Comparison of ENCODE assay signal across 34 cellular contexts in the genomic region with DNA sequence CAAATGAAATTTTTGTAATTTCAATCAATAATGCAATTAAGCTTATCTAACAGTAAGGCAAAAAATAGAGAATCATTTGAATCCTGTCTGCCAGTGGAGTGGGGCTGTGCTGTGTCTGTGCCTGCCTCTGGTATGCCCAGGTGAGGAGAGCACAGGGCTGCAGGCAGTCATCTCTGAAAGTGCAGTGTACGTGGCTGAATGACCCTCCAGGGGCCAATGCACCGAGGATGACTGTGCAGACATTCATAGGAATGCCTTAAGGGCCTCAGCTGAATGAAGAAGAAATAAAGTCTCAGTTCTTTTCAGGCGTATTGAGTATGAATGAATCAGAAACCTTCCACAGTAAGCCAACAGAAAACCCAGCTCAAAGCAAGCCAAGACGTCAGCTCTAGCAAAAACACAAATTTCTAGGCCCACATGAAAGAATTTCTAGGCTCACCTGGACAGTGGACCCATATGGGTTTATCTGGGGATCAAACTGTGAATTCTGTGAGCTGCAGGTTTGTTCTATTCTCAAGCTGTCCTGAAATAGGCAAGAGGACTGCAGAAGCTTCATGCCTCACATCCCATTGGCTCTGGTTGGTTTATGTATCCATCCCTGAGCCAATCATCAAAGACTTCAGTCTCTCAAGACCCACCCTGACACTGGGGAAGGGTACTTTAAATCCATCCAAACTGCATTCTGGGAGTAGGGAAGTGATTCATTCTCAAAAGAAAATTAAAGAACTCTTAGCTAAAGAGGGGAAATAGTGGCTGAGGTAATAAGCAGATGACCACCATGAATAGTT.
"Had no signal": no experiment of that assay in that cellular context is flagged by ENCODE, and none has a peak within 500 bp of the region (broad histone marks: within the 10 kb centered on the region; RNA-seq: fewer than 3 reads in every experiment).

No MANE protein-coding gene starts in this region.

- H3K27me3 ChIP-seq: brain microvascular endothelial cell, gastrocnemius medialis, hepatocyte, pancreas, sigmoid colon, tibial nerve had no signal

- H3K27ac ChIP-seq: brain microvascular endothelial cell, gastrocnemius medialis, hepatocyte, pancreas, prostate gland, sigmoid colon, tibial nerve, WERI-Rb-1 had no signal

- H3K9me3 Mint-ChIP-seq: activated CD4-positive, alpha-beta memory T cell treated with anti-CD3 and anti-CD28 coated beads for 36 hours; activated CD4-positive, alpha-beta T cell treated with anti-CD3 and anti-CD28 coated beads, Interleukin-2, amount 10 ng/mL, durations not matched to agents 24 days and 14 days; activated T-cell treated with anti-CD3 and anti-CD28 coated beads, Interleukin-2, amount 50 U/mL, for 24 hours; dendritic cell treated with granulocyte-macrophage colony-stimulating factor and Interleukin-4, amounts not matched to agents 40 ng/mL and 50 ng/mL, for 4 days; endodermal cell; memory B cell; stimulated activated memory B cell treated with anti-CD40 and anti-IgM and Interleukin-4, amounts not matched to agents 10 μg/mL and 1 μg/mL and 100 μg/mL, for 72 hours; stimulated activated naive CD8-positive, alpha-beta T cell treated with anti-CD3 and anti-CD28 coated beads, Interleukin-15, amount 100 ng/mL, for 72 hours; T-helper 1 cell treated with Interleukin-12 subunit alpha and Interleukin-12 subunit beta and Interleukin-4 antibody, amounts not matched to agents 30 μg/mL and 1 μg/mL, for 36 hours had no signal

- H3K79me2 ChIP-seq: hepatocyte had no signal

- H3K4me2 ChIP-seq: hepatocyte had no signal

- ATAC-seq: gastrocnemius medialis; left colon; naive thymus-derived CD4-positive, alpha-beta T cell; pancreas; stimulated activated memory B cell treated with anti-CD40 and anti-IgM and Interleukin-4, amounts not matched to agents 10 μg/mL and 1 μg/mL and 100 μg/mL, for 72 hours; stimulated activated naive CD8-positive, alpha-beta T cell treated with anti-CD3 and anti-CD28 coated beads, Interleukin-15, amount 100 ng/mL, for 72 hours had no signal

- H3K4me1 ChIP-seq: gastrocnemius medialis, pancreas, prostate gland, tibial nerve had no signal

- DNase-seq: activated CD4-positive, alpha-beta memory T cell treated with anti-CD3 and anti-CD28 coated beads for 36 hours; activated CD4-positive, alpha-beta T cell treated with anti-CD3 and anti-CD28 coated beads, Interleukin-2, amount 10 ng/mL, durations not matched to agents 24 days and 14 days; activated CD4-positive, CD25-positive, alpha-beta regulatory T cell treated with anti-CD3 and anti-CD28 coated beads, Interleukin-2, amount 50 U/mL, for 72 hours; activated CD8-positive, alpha-beta memory T cell treated with anti-CD3 and anti-CD28 coated beads, Interleukin-2, amount 50 U/mL, for 48 hours; activated gamma-delta T cell treated with Interleukin-2 at 50 U/mL for 16 hours; activated naive CD4-positive, alpha-beta T cell treated with anti-CD3 and anti-CD28 coated beads, Interleukin-2, amount 50 U/mL, for 16 hours; activated T-cell treated with anti-CD3 and anti-CD28 coated beads, Interleukin-2, amount 50 U/mL, for 24 hours; amniotic stem cell; brain microvascular endothelial cell; central memory CD4-positive, alpha-beta T cell; endodermal cell; gastrocnemius medialis; glutamatergic neuron; kidney; left colon; midbrain; naive thymus-derived CD4-positive, alpha-beta T cell; nucleus accumbens; pancreas; sigmoid colon; small intestine; stimulated activated CD4-positive, alpha-beta T cell treated with anti-CD3 and anti-CD28 coated beads, Interleukin-4, amount 100 ng/mL, for 4 hours; stimulated activated CD8-positive, alpha-beta memory T cell treated with anti-CD3 and anti-CD28 coated beads, Interleukin-4, amount 100 ng/mL, for 48 hours; stimulated activated naive CD8-positive, alpha-beta T cell treated with anti-CD3 and anti-CD28 coated beads, Interleukin-15, amount 100 ng/mL, for 72 hours; substantia nigra; T-helper 9 cell; WERI-Rb-1 had no signal

- H3K9me3 ChIP-seq: gastrocnemius medialis, pancreas, prostate gland, sigmoid colon, tibial nerve had no signal

- H3K27ac Mint-ChIP-seq: activated CD4-positive, alpha-beta memory T cell treated with anti-CD3 and anti-CD28 coated beads for 36 hours; activated CD4-positive, alpha-beta T cell treated with anti-CD3 and anti-CD28 coated beads, Interleukin-2, amount 10 ng/mL, durations not matched to agents 24 days and 14 days; activated T-cell treated with anti-CD3 and anti-CD28 coated beads, Interleukin-2, amount 50 U/mL, for 24 hours; dendritic cell treated with granulocyte-macrophage colony-stimulating factor and Interleukin-4, amounts not matched to agents 40 ng/mL and 50 ng/mL, for 4 days; endodermal cell; memory B cell; naive thymus-derived CD4-positive, alpha-beta T cell; stimulated activated memory B cell treated with anti-CD40 and anti-IgM and Interleukin-4, amounts not matched to agents 10 μg/mL and 1 μg/mL and 100 μg/mL, for 72 hours; stimulated activated naive CD8-positive, alpha-beta T cell treated with anti-CD3 and anti-CD28 coated beads, Interleukin-15, amount 100 ng/mL, for 72 hours; T-helper 1 cell treated with Interleukin-12 subunit alpha and Interleukin-12 subunit beta and Interleukin-4 antibody, amounts not matched to agents 30 μg/mL and 1 μg/mL, for 36 hours had no signal

- H3K4me1 Mint-ChIP-seq: activated CD4-positive, alpha-beta T cell treated with anti-CD3 and anti-CD28 coated beads, Interleukin-2, amount 10 ng/mL, durations not matched to agents 24 days and 14 days; memory B cell; naive thymus-derived CD4-positive, alpha-beta T cell; stimulated activated memory B cell treated with anti-CD40 and anti-IgM and Interleukin-4, amounts not matched to agents 10 μg/mL and 1 μg/mL and 100 μg/mL, for 72 hours; stimulated activated naive CD8-positive, alpha-beta T cell treated with anti-CD3 and anti-CD28 coated beads, Interleukin-15, amount 100 ng/mL, for 72 hours had no signal

- H3K4me3 Mint-ChIP-seq: activated CD4-positive, alpha-beta memory T cell treated with anti-CD3 and anti-CD28 coated beads for 36 hours; activated CD4-positive, alpha-beta T cell treated with anti-CD3 and anti-CD28 coated beads, Interleukin-2, amount 10 ng/mL, durations not matched to agents 24 days and 14 days; activated T-cell treated with anti-CD3 and anti-CD28 coated beads, Interleukin-2, amount 50 U/mL, for 24 hours; dendritic cell treated with granulocyte-macrophage colony-stimulating factor and Interleukin-4, amounts not matched to agents 40 ng/mL and 50 ng/mL, for 4 days; endodermal cell; memory B cell; naive thymus-derived CD4-positive, alpha-beta T cell; stimulated activated memory B cell treated with anti-CD40 and anti-IgM and Interleukin-4, amounts not matched to agents 10 μg/mL and 1 μg/mL and 100 μg/mL, for 72 hours; stimulated activated naive CD8-positive, alpha-beta T cell treated with anti-CD3 and anti-CD28 coated beads, Interleukin-15, amount 100 ng/mL, for 72 hours; T-helper 1 cell treated with Interleukin-12 subunit alpha and Interleukin-12 subunit beta and Interleukin-4 antibody, amounts not matched to agents 30 μg/mL and 1 μg/mL, for 36 hours had no signal

- H3K36me3 ChIP-seq: brain microvascular endothelial cell, gastrocnemius medialis, pancreas, prostate gland, sigmoid colon, tibial nerve, WERI-Rb-1 had no signal

- H3K4me3 ChIP-seq: gastrocnemius medialis, hepatocyte, pancreas, prostate gland, sigmoid colon, tibial nerve had no signal

- H3K36me3 Mint-ChIP-seq: activated CD4-positive, alpha-beta memory T cell treated with anti-CD3 and anti-CD28 coated beads for 36 hours; memory B cell; naive thymus-derived CD4-positive, alpha-beta T cell; stimulated activated memory B cell treated with anti-CD40 and anti-IgM and Interleukin-4, amounts not matched to agents 10 μg/mL and 1 μg/mL and 100 μg/mL, for 72 hours had no signal

- H2AFZ ChIP-seq: hepatocyte had no signal
